Comparison of ENCODE assay signal across 2 cellular contexts in the genomic region with DNA sequence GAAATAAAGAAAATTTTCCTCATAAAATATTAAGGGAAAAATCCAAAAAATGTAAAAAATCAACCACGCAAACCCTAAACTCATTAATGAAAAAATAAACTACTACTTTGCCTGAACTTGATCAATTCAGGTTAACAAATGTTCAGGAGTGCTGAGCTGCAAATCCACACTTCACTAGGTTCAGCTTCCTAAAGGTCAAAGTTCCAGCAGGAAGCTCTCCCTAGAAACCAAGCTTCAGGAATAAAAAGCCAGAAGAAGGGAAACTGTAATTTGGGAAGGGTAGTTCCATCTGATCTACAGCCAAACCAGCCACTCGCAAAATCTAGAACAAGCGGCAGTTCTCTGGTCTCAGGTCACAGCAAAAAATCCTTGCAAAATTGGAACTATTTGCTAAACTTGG.
TF ChIP-seq lines count a peak whose summit lies in the region.

No MANE protein-coding gene starts in this region.

TF ChIP-seq in H1, 55 proteins besides CTCF, POLR2A, EP300 and RAD21:
- TF ChIP-seq BRCA1 (IDR thresholded peaks at IDR 0.05; ENCODE audit: low read depth, low read length) (no peak), RFX5 (IDR thresholded peaks at IDR 0.05; ENCODE audit: borderline replicate concordance, low read depth, low read length) (no peak), TAF7 (optimal IDR thresholded peaks at IDR 0.05; ENCODE audit: borderline replicate concordance, low read depth, low read length) (no peak), BCL11A (IDR thresholded peaks at IDR 0.05; ENCODE audit: low read depth in 2 of 2, low read length in 2 of 2) (no peak)

TF ChIP-seq in HepG2, 621 proteins besides CTCF, POLR2A, EP300 and RAD21:
- no peak for TF ChIP-seq GABPA (IDR thresholded peaks at IDR 0.05; ENCODE audit: low read depth, low read length)
- no peak for TF ChIP-seq GABPA (CRISPR knock-in tag; IDR thresholded peaks at IDR 0.05; ENCODE audit: low read depth)
- no peak for TF ChIP-seq SSRP1 (CRISPR knock-in tag; IDR thresholded peaks at IDR 0.05)
- no peak for TF ChIP-seq ZNF556 (CRISPR knock-in tag; IDR thresholded peaks at IDR 0.05; ENCODE audit: borderline replicate concordance)
- peak; percentile 44 for TF ChIP-seq HNF4A (CRISPR knock-in tag; IDR thresholded peaks at IDR 0.05)
- TF ChIP-seq, protein P1, sequence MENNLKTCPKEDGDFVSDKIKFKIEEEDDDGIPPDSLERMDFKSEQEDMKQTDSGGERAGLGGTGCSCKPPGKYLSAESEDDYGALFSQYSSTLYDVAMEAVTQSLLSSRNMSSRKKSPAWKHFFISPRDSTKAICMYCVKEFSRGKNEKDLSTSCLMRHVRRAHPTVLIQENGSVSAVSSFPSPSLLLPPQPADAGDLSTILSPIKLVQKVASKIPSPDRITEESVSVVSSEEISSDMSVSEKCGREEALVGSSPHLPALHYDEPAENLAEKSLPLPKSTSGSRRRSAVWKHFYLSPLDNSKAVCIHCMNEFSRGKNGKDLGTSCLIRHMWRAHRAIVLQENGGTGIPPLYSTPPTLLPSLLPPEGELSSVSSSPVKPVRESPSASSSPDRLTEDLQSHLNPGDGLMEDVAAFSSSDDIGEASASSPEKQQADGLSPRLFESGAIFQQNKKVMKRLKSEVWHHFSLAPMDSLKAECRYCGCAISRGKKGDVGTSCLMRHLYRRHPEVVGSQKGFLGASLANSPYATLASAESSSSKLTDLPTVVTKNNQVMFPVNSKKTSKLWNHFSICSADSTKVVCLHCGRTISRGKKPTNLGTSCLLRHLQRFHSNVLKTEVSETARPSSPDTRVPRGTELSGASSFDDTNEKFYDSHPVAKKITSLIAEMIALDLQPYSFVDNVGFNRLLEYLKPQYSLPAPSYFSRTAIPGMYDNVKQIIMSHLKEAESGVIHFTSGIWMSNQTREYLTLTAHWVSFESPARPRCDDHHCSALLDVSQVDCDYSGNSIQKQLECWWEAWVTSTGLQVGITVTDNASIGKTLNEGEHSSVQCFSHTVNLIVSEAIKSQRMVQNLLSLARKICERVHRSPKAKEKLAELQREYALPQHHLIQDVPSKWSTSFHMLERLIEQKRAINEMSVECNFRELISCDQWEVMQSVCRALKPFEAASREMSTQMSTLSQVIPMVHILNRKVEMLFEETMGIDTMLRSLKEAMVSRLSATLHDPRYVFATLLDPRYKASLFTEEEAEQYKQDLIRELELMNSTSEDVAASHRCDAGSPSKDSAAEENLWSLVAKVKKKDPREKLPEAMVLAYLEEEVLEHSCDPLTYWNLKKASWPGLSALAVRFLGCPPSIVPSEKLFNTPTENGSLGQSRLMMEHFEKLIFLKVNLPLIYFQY (CRISPR knock-in tag; IDR thresholded peaks at IDR 0.05; ENCODE audit: borderline replicate concordance) = no peak
- no peak for TF ChIP-seq ZNF747 (CRISPR knock-in tag; IDR thresholded peaks at IDR 0.05; ENCODE audit: borderline replicate concordance)
- 0 out of 4 replicates have a peak, but pooled peaks of 1 of the 2 experiments have one; percentile 26 for TF ChIP-seq NR2F1 (CRISPR knock-in tag; IDR thresholded peaks at IDR 0.05)
- no peak for TF ChIP-seq ZFP36 (IDR thresholded peaks at IDR 0.05; ENCODE audit: borderline replicate concordance, low read depth, low read length, partially characterized antibody)
- no peak for TF ChIP-seq PHF20 (CRISPR knock-in tag; IDR thresholded peaks at IDR 0.05)
- TF ChIP-seq SUZ12 (IDR thresholded peaks at IDR 0.05; ENCODE audit: low read depth, low read length) = no peak
- no peak for TF ChIP-seq IKZF4 (CRISPR knock-in tag; IDR thresholded peaks at IDR 0.05; ENCODE audit: borderline replicate concordance, low read depth, not compliant biosample characterization)
- no peak for TF ChIP-seq ZNF841 (CRISPR knock-in tag; IDR thresholded peaks at IDR 0.05; ENCODE audit: borderline replicate concordance)
- no peak for TF ChIP-seq RFXANK (CRISPR knock-in tag; IDR thresholded peaks at IDR 0.05)
- TF ChIP-seq ZNF484 (CRISPR knock-in tag; IDR thresholded peaks at IDR 0.05; ENCODE audit: borderline replicate concordance, low read depth) = no peak
- peak; percentile 6; the same call in 1 of the 2 replicates for TF ChIP-seq ZKSCAN1 (IDR thresholded peaks at IDR 0.05; ENCODE audit: low read length)
- TF ChIP-seq, protein P2, sequence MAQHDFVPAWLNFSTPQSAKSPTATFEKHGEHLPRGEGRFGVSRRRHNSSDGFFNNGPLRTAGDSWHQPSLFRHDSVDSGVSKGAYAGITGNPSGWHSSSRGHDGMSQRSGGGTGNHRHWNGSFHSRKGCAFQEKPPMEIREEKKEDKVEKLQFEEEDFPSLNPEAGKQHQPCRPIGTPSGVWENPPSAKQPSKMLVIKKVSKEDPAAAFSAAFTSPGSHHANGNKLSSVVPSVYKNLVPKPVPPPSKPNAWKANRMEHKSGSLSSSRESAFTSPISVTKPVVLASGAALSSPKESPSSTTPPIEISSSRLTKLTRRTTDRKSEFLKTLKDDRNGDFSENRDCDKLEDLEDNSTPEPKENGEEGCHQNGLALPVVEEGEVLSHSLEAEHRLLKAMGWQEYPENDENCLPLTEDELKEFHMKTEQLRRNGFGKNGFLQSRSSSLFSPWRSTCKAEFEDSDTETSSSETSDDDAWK (CRISPR knock-in tag; IDR thresholded peaks at IDR 0.05) = no peak
- TF ChIP-seq NR2F6 (IDR thresholded peaks at IDR 0.05) = peak; percentile 21; the same call in 1 of the 2 replicates
- TF ChIP-seq NR2F6 (CRISPR knock-in tag; IDR thresholded peaks at IDR 0.05) = no peak
- no peak for TF ChIP-seq ZNF17 (CRISPR knock-in tag; IDR thresholded peaks at IDR 0.05)
- TF ChIP-seq, protein P3, sequence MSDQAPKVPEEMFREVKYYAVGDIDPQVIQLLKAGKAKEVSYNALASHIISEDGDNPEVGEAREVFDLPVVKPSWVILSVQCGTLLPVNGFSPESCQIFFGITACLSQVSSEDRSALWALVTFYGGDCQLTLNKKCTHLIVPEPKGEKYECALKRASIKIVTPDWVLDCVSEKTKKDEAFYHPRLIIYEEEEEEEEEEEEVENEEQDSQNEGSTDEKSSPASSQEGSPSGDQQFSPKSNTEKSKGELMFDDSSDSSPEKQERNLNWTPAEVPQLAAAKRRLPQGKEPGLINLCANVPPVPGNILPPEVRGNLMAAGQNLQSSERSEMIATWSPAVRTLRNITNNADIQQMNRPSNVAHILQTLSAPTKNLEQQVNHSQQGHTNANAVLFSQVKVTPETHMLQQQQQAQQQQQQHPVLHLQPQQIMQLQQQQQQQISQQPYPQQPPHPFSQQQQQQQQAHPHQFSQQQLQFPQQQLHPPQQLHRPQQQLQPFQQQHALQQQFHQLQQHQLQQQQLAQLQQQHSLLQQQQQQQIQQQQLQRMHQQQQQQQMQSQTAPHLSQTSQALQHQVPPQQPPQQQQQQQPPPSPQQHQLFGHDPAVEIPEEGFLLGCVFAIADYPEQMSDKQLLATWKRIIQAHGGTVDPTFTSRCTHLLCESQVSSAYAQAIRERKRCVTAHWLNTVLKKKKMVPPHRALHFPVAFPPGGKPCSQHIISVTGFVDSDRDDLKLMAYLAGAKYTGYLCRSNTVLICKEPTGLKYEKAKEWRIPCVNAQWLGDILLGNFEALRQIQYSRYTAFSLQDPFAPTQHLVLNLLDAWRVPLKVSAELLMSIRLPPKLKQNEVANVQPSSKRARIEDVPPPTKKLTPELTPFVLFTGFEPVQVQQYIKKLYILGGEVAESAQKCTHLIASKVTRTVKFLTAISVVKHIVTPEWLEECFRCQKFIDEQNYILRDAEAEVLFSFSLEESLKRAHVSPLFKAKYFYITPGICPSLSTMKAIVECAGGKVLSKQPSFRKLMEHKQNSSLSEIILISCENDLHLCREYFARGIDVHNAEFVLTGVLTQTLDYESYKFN (CRISPR knock-in tag; conservative IDR thresholded peaks at IDR 0.05) = peak; percentile 21; the same call in 1 of the 2 replicates
- no peak for TF ChIP-seq ZBTB38 (CRISPR knock-in tag; IDR thresholded peaks at IDR 0.05)
- TF ChIP-seq GZF1 (CRISPR knock-in tag; IDR thresholded peaks at IDR 0.05) = no peak
- TF ChIP-seq, protein P4, sequence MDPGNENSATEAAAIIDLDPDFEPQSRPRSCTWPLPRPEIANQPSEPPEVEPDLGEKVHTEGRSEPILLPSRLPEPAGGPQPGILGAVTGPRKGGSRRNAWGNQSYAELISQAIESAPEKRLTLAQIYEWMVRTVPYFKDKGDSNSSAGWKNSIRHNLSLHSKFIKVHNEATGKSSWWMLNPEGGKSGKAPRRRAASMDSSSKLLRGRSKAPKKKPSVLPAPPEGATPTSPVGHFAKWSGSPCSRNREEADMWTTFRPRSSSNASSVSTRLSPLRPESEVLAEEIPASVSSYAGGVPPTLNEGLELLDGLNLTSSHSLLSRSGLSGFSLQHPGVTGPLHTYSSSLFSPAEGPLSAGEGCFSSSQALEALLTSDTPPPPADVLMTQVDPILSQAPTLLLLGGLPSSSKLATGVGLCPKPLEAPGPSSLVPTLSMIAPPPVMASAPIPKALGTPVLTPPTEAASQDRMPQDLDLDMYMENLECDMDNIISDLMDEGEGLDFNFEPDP (CRISPR knock-in tag; conservative IDR thresholded peaks at IDR 0.05) = no peak
